In the genomic region with DNA sequence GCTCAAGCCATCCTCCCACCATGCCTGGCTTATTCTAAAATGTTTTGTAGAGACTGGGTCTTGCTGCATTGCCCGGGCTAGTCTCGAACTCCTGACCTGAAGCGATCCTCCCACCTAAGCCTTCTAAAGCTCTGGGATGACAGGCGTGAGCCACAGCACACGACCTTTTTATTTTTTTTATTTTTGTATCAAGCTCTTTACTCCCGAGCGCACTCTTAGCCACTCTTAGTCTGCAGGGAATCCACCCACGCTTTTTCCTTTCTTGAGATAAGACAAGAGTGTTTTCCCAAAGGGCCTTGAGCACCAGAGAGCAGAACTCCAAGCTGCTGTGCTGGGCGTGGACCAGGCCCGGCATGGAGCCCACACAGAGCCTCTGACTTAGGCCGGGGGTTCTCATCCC, we compare ENCODE assay signal across 19 cellular contexts. TPM values are rescaled to one million over a fixed set of nuclear protein-coding genes. Genes with fewer than 3 reads are reported as not detected.
DNase-seq lines count a peak whose midpoint lies in the region; ATAC-seq and TF ChIP-seq lines count a peak whose summit lies in the region.
"Had no signal": no experiment of that assay in that cellular context is flagged by ENCODE, and none has a peak within 500 bp of the region (broad histone marks: within the 10 kb centered on the region; RNA-seq: fewer than 3 reads in every experiment).

No MANE protein-coding gene starts in this region.

- H3K27ac ChIP-seq in right atrium auricular region (no peak overlapping the region), lung (ENCODE audit: low read depth in 1 of 2, low read length in 1 of 2) (no peak overlapping the region), uterus (peak overlapping the region; percentile 46 to 68)
- H3K27ac ChIP-seq: thoracic aorta had no signal

- ATAC-seq in Right ventricle myocardium inferior: peak; percentile 96
- peak; percentile 90 for ATAC-seq in lung (ENCODE audit: insufficient read depth, low FRiP score)

- H3K27me3 ChIP-seq in right atrium auricular region (no peaks in the 10 kb centered on the region), lung (ENCODE audit: control insufficient read depth, insufficient read depth) (no peaks in the 10 kb centered on the region), uterus (no peaks in the 10 kb centered on the region)
- H3K27me3 ChIP-seq: breast epithelium had no signal

- TF ChIP-seq CTCF in right atrium auricular region (IDR thresholded peaks at IDR 0.05) (no peak), fibroblast of the aortic adventitia (IDR thresholded peaks at IDR 0.05; ENCODE audit: insufficient read depth, low read length) (no peak), lung (IDR thresholded peaks at IDR 0.05; ENCODE audit: control extremely low read depth, extremely low read depth) (no peak), uterus (IDR thresholded peaks at IDR 0.05) (no peak), GM13976 (IDR thresholded peaks at IDR 0.05; ENCODE audit: borderline replicate concordance, control extremely low read depth, extremely low read depth, insufficient read depth, missing control alignments) (no peak)

- H3K9me3 ChIP-seq in right atrium auricular region: peaks cover 0 to 11% of the 10 kb centered on the region in 2 donors
- H3K9me3 ChIP-seq in lung (ENCODE audit: control insufficient read depth in 2 of 2, insufficient read depth in 1 of 2, low read length in 1 of 2): peaks cover 0 to 6% of the 10 kb centered on the region in 2 donors
- no peaks in the 10 kb centered on the region for H3K9me3 ChIP-seq in uterus
- H3K9me3 ChIP-seq: thoracic aorta had no signal

- no peak for TF ChIP-seq POLR2A in uterus (IDR thresholded peaks at IDR 0.05)

- 57 to 85% methylated on average over 11 of the region's 11 CpGs for WGBS in lung, 2 donors

- H3K4me3 ChIP-seq in right atrium auricular region (no peak overlapping the region), fibroblast of the aortic adventitia (ENCODE audit: low read depth, low read length) (no peak overlapping the region), lung (no peak overlapping the region), uterus (no peak overlapping the region)
- H3K4me3 ChIP-seq: breast epithelium, thoracic aorta had no signal

- intact Hi-C loops in Right ventricle myocardium inferior (cut with DNase I) (no loop called here), uterus (cut with DNase I; ENCODE audit: low total_unique reads) (no loop called here)

- DNase-seq in Right ventricle myocardium inferior (ENCODE audit: missing footprints) (no peak), right atrium auricular region (ENCODE audit: low spot score) (no peak), fibroblast of the aortic adventitia (ENCODE audit: low read depth) (peak; percentile 95), lung (ENCODE audit: low spot score) (peak; percentile 48), uterus (peak; percentile 62 to 71), OCI-M2 (lab: John Stamatoyannopoulos, UW; ENCODE audit: unreplicated experiment) (no peak), GM13976 (ENCODE audit: low spot score) (no peak), NCI-H1092 treated with DMSO at 0.1 percent for 48 hours (lab: John Stamatoyannopoulos, UW) (no peak)
- DNase-seq: 8988T; activated CD4-positive, alpha-beta T cell treated with anti-CD3 and anti-CD28 coated beads, Interleukin-2, amount 10 ng/mL, durations not matched to agents 7 days and 5 days; activated T-cell treated with anti-CD3 and anti-CD28 coated beads for 4 hours; DMS79; hippocampal formation; MV-4-11; NCI-H2107; NCI-H748 treated with DMSO at 0.1 percent for 48 hours; small intestine had no signal

- peaks cover 0 to 10% of the 10 kb centered on the region in 2 donors for H3K4me1 ChIP-seq in right atrium auricular region
- no peaks in the 10 kb centered on the region for H3K4me1 ChIP-seq in lung (ENCODE audit: control insufficient read depth in 2 of 2, insufficient read depth in 2 of 2, low read length in 2 of 2)
- H3K4me1 ChIP-seq in uterus: no peaks in the 10 kb centered on the region
- H3K4me1 ChIP-seq: breast epithelium had no signal

- H3K36me3 ChIP-seq in right atrium auricular region (no peaks in the 10 kb centered on the region), lung (ENCODE audit: control insufficient read depth in 2 of 2, insufficient read depth in 2 of 2, low read length in 2 of 2) (no peaks in the 10 kb centered on the region), uterus (no peaks in the 10 kb centered on the region)
- H3K36me3 ChIP-seq: breast epithelium, thoracic aorta had no signal

- in situ Hi-C loops in GM13976 (cut with MboI; ENCODE audit: low sequenced_read_pairs, unreplicated experiment): no loop called here

RNA-seq across cellular contexts. Expression of a gene that starts 23.4 kb away (rescaled TPM):
- total RNA-seq in Right ventricle myocardium inferior (3.5 TPM), right atrium auricular region (1 to 10 TPM; 1.0 to 1.4 TPM), fibroblast of the aortic adventitia (ENCODE audit: low replicate concordance) (not detected in 2 replicates), lung (1 to 10 TPM in 1 of 2 donors, not detected in 1; 2.0 TPM), uterus (1 to 10 TPM in 2 of 4 donors, not detected in 2; 1.8 to 3.6 TPM)
- polyA plus RNA-seq in lung: 1 to 10 TPM; 1.1 to 2.2 TPM

Comparison
In these comparisons a context has a peak if more than half of its experiments do, and no peak if none do; other contexts are left out.
1. DNase-seq: peak in fibroblast of the aortic adventitia (single experiment), lung (single experiment) and uterus (2 of 2); none in Right ventricle myocardium inferior (single experiment), right atrium auricular region (single experiment), OCI-M2 (single experiment), GM13976 (single experiment) and NCI-H1092 treated with DMSO at 0.1 percent for 48 hours (single experiment).
2. H3K27ac ChIP-seq: peak in uterus (2 of 2); none in right atrium auricular region (0 of 2) and lung (0 of 2).